ENCODE assay signal across 1 cellular context in genomic region chr1:45164307-45164706, GRCh38. TPM values are rescaled to one million over a fixed set of nuclear protein-coding genes. Genes with fewer than 3 reads are reported as not detected.
"Had no signal": no experiment of that assay in that cellular context is flagged by ENCODE, and none has a peak within 500 bp of the region (broad histone marks: within the 10 kb centered on the region; RNA-seq: fewer than 3 reads in every experiment).

No MANE protein-coding gene starts in this region.

RNA-seq across cellular contexts. Expression of gene ZSWIM5, which starts 42.1 kb away (rescaled TPM):
- total RNA-seq: HT1080 had no signal
